Comparison of ENCODE assay signal across 21 cellular contexts in the genomic region with DNA sequence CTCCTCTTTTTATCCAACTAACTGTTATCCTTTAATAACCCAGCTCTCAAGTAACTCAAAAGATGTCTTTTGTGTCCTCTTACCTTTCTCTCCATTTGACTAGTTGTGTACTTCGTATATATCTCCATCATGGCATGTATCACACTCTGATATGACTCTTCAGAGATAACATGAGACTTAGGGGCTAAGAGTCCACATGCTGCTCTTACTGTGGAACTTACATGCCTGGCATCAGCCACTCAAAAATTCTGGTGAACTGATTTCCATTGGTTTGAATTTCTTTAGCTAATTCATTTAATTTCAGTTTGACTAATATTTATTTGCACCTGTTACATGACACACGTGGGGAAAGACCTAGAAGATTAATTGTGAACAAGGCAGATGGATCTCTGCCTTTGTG.
A peak's percentile ranks its signal among the peaks of the same experiment; 100 is the strongest.
DNase-seq lines count a peak whose midpoint lies in the region; ATAC-seq and TF ChIP-seq lines count a peak whose summit lies in the region.
"Had no signal": no experiment of that assay in that cellular context is flagged by ENCODE, and none has a peak within 500 bp of the region (broad histone marks: within the 10 kb centered on the region; RNA-seq: fewer than 3 reads in every experiment).

No MANE protein-coding gene starts in this region.

- TF ChIP-seq CTCF in 22Rv1 (IDR thresholded peaks at IDR 0.05) (no peak), DOHH2 (IDR thresholded peaks at IDR 0.05; ENCODE audit: low read depth, low read length, poor library complexity, severe bottlenecking) (no peak), glutamatergic neuron (IDR thresholded peaks at IDR 0.05; ENCODE audit: partially characterized antibody, unreplicated experiment) (no peak)

- H3K27me3 ChIP-seq in BLaER1 (no peaks in the 10 kb centered on the region), DOHH2 (ENCODE audit: control insufficient read depth, low read length) (no peaks in the 10 kb centered on the region)

- peaks cover 19% of the 10 kb centered on the region for H3K9me3 ChIP-seq in BLaER1
- peaks cover 8% of the 10 kb centered on the region; the same call in 1 of the 2 replicates for H3K9me3 ChIP-seq in DOHH2 (ENCODE audit: control insufficient read depth, insufficient read depth, low read length)
- H3K9me3 ChIP-seq: Caco-2 had no signal

- no peaks in the 10 kb centered on the region for H3K79me2 ChIP-seq in DOHH2 (ENCODE audit: control insufficient read depth, low read length)

- H3K27me3 Mint-ChIP-seq in glutamatergic neuron (ENCODE audit: unreplicated experiment) = peaks cover 2% of the 10 kb centered on the region
- H3K27me3 Mint-ChIP-seq: CD4-positive, alpha-beta T cell had no signal

- H3F3A ChIP-seq in DOHH2 (ENCODE audit: control insufficient read depth, insufficient read depth) = no peaks in the 10 kb centered on the region

- H3K4me3 Mint-ChIP-seq in glutamatergic neuron (ENCODE audit: unreplicated experiment) = no peak overlapping the region
- H3K4me3 Mint-ChIP-seq: CD4-positive, alpha-beta T cell; CD8-positive, alpha-beta T cell had no signal

- H3K27ac Mint-ChIP-seq in glutamatergic neuron (ENCODE audit: unreplicated experiment) = peak overlapping the region; percentile 73
- H3K27ac Mint-ChIP-seq: CD4-positive, alpha-beta T cell; CD8-positive, alpha-beta T cell had no signal

- ATAC-seq in HG02759 (IDR thresholded peaks at IDR 0.05; ENCODE audit: unreplicated experiment) (no peak), HG03196 (IDR thresholded peaks at IDR 0.05; ENCODE audit: unreplicated experiment) (no peak), GM19395 (IDR thresholded peaks at IDR 0.05; ENCODE audit: unreplicated experiment) (no peak)
- ATAC-seq: CD8-positive, alpha-beta T cell had no signal

- H4K20me1 ChIP-seq in BLaER1 (no peaks in the 10 kb centered on the region), DOHH2 (ENCODE audit: control insufficient read depth, insufficient read depth, low read depth, low read length) (no peaks in the 10 kb centered on the region)

- no peaks in the 10 kb centered on the region for H3K9me3 Mint-ChIP-seq in glutamatergic neuron (ENCODE audit: unreplicated experiment)
- H3K9me3 Mint-ChIP-seq: CD4-positive, alpha-beta T cell; CD8-positive, alpha-beta T cell had no signal

- H3K27ac ChIP-seq in 22Rv1 = peak overlapping the region; percentile 17; the same call in 1 of the 2 replicates
- peak overlapping the region; percentile 25; the same call in 1 of the 2 replicates for H3K27ac ChIP-seq in BLaER1
- peak overlapping the region; percentile 79 for H3K27ac ChIP-seq in DOHH2 (ENCODE audit: low read depth, low read length)
- H3K27ac ChIP-seq: C4-2B had no signal

- no peaks in the 10 kb centered on the region for H3K36me3 Mint-ChIP-seq in glutamatergic neuron (ENCODE audit: unreplicated experiment)
- H3K36me3 Mint-ChIP-seq: CD8-positive, alpha-beta T cell had no signal

- H3K4me3 ChIP-seq in BLaER1 (no peak overlapping the region), DOHH2 (ENCODE audit: low read length) (peak overlapping the region; percentile 8)

- no peaks in the 10 kb centered on the region for H3K9me2 ChIP-seq in DOHH2 (replicated peaks; ENCODE audit: control insufficient read depth, low read length)

- H3K36me3 ChIP-seq in BLaER1 (no peaks in the 10 kb centered on the region), DOHH2 (ENCODE audit: control insufficient read depth, low read length) (peaks cover 15% of the 10 kb centered on the region; the same call in 1 of the 2 replicates)

- peaks cover 23% of the 10 kb centered on the region for H3K4me1 ChIP-seq in BLaER1
- H3K4me1 ChIP-seq in DOHH2 (ENCODE audit: control insufficient read depth, low read length) = peaks cover 80% of the 10 kb centered on the region

- peaks cover 22% of the 10 kb centered on the region for H3K4me1 Mint-ChIP-seq in glutamatergic neuron (ENCODE audit: low read depth, unreplicated experiment)

- no peak for DNase-seq in glutamatergic neuron
- no peak for DNase-seq in DMS 273 (lab: John Stamatoyannopoulos, UW; ENCODE audit: unreplicated experiment)
- DNase-seq: 8988T; ACHN; Caco-2; Calu3; CD4-positive, alpha-beta T cell; CD8-positive, alpha-beta T cell; DMS 273 treated with DMSO at 0.1 percent for 48 hours; DMS153; DMS53; DMS79; DND-41; GF-D8 had no signal

- peak overlapping the region; percentile 29 for H3K4me2 ChIP-seq in BLaER1
- peak overlapping the region; percentile 39 for H3K4me2 ChIP-seq in DOHH2 (ENCODE audit: low read length)

- no peak overlapping the region for H3K9ac ChIP-seq in BLaER1

Comparison
In these comparisons a context has a peak if more than half of its experiments do, and no peak if none do; other contexts are left out.
1. H3K27ac ChIP-seq: peak in every context shown above with its lines; median percentile 79 in DOHH2; 25 in BLaER1; 17 in 22Rv1.